7 cellular contexts compared by ENCODE assay signal in genomic region chr3:51099794-51100542, GRCh38.
A peak's percentile ranks its signal among the peaks of the same experiment; 100 is the strongest.
DNase-seq lines count a peak whose midpoint lies in the region; ATAC-seq, FAIRE-seq and TF ChIP-seq lines count a peak whose summit lies in the region.

No MANE protein-coding gene starts in this region.

- H4K5ac ChIP-seq in H1 (ENCODE audit: insufficient read length, low read depth, low read length): no peak overlapping the region

- H2BK120ac ChIP-seq in H1 (replicated peaks; ENCODE audit: low read depth, low read length): no peak overlapping the region

- peaks cover 0 to 1% of the 10 kb centered on the region in 2 experiments for H4K20me1 ChIP-seq in H1 (replicated peaks in 1 of 2; ENCODE audit: control insufficient read depth in 1 of 2, insufficient read depth in 2 of 2, low read length in 2 of 2)

- H3K4ac ChIP-seq in H1 (replicated peaks; ENCODE audit: insufficient read length, low read depth, low read length): no peak overlapping the region

- no peak overlapping the region for H4K91ac ChIP-seq in H1 (replicated peaks; ENCODE audit: insufficient read length, low read length)

- TF ChIP-seq RAD21 in H1 (IDR thresholded peaks at IDR 0.05 in 1 of 2, conservative IDR thresholded peaks at IDR 0.05 in 1 of 2; ENCODE audit: low read depth in 2 of 2, low read length in 2 of 2): peak; percentile 72 to 77

- H2BK5ac ChIP-seq in H1 (ENCODE audit: low read depth, low read length): no peak overlapping the region

- CTCF ChIA-PET in Panc1 (lab: Charles Lee) (interaction anchor here (0.6 to 1.0 kb wide), 4 partner anchors 200 to 279 kb away, joined by 3 to 6 read pairs (median 4); no protein-coding TSS in a partner anchor), H1 (lab: Charles Lee; ENCODE audit: partially characterized antibody) (interaction anchor here (0.7 to 5.5 kb wide), 36 partner anchors 8 to 427 kb away, joined by 3 to 51 read pairs (median 4); no protein-coding TSS in a partner anchor)

- TF ChIP-seq CTCF in Panc1 (IDR thresholded peaks at IDR 0.05) (peak; percentile 77), H1 (IDR thresholded peaks at IDR 0.05; ENCODE audit: control extremely low read depth in 1 of 3, insufficient read depth in 1 of 3, low read depth in 1 of 3, low read length in 3 of 3) (peak in 2 of 3 experiments; percentile 67 to 85; a peak in 3 of 4 replicates)

- FAIRE-seq in H1 (lab: Jason Lieb, UNC): peak; percentile 83

- WGBS in H1 (ENCODE audit: extremely low coverage in 1 of 2, insufficient coverage in 1 of 2, insufficient read length in 1 of 2, insufficient replicate concordance in 2 of 2, low coverage in 1 of 2, low lambda C conversion rate in 2 of 2, missing lambda C conversion rate in 1 of 2), 2 experiments: 83% methylated on average over 3 of the region's 3 CpGs; no CpG with 5 or more reads in 1 of the 2 experiments

- no peaks in the 10 kb centered on the region for H3K36me3 ChIP-seq in Panc1 (ENCODE audit: control insufficient read depth, insufficient read depth, low read length)
- no peaks in the 10 kb centered on the region for H3K36me3 ChIP-seq in H1 (ENCODE audit: control insufficient read depth in 2 of 4, insufficient read depth in 4 of 4, low read length in 3 of 4)

- no peak overlapping the region for H3K9ac ChIP-seq in H1 (replicated peaks in 1 of 4; ENCODE audit: extremely low read depth in 1 of 4, low read depth in 3 of 4, low read length in 3 of 4)

- no peak overlapping the region for H3K4me3 ChIP-seq in Panc1 (ENCODE audit: low read depth in 2 of 2, low read length in 2 of 2)
- H3K4me3 ChIP-seq in H1 (ENCODE audit: extremely low read depth in 1 of 4, insufficient read depth in 2 of 4, low read depth in 3 of 4, low read length in 4 of 4): no peak overlapping the region

- no peak overlapping the region for H3K23ac ChIP-seq in H1 (ENCODE audit: insufficient read length)

- no TSS peak for BruUV-seq in Panc1 (replicated peaks; lab: Mats Ljungman, UMichigan)

- H3K4me2 ChIP-seq in H1 (ENCODE audit: insufficient read depth in 1 of 2, low read depth in 2 of 2, low read length in 2 of 2): no peak overlapping the region

- TF ChIP-seq POLR2A in H1 (IDR thresholded peaks at IDR 0.05; ENCODE audit: control extremely low read depth in 1 of 2, low read depth in 2 of 2, low read length in 2 of 2): no peak

- H3K23me2 ChIP-seq in H1 (ENCODE audit: low read depth, low read length): no peaks in the 10 kb centered on the region

- H3K79me2 ChIP-seq in H1 (ENCODE audit: control insufficient read depth in 1 of 2, insufficient read depth in 2 of 2, low read length in 2 of 2): no peaks in the 10 kb centered on the region

- no peak overlapping the region for H2AFZ ChIP-seq in H1 (ENCODE audit: low read length)

- H3K9me3 ChIP-seq in Panc1 (ENCODE audit: control insufficient read depth, insufficient read depth, low read depth, low read length): no peaks in the 10 kb centered on the region
- H3K9me3 ChIP-seq in H1 (ENCODE audit: insufficient read depth in 2 of 2, low read depth in 1 of 2, low read length in 1 of 2): no peaks in the 10 kb centered on the region

- no peak overlapping the region for H4K8ac ChIP-seq in H1 (ENCODE audit: extremely low read depth, insufficient read depth, low read length)

- POLR2A ChIA-PET in Panc1 (lab: Charles Lee): no interaction called here
- POLR2A ChIA-PET in H1 (lab: Charles Lee; ENCODE audit: partially characterized antibody): interaction anchor here (1.2 kb wide), 1 partner anchor 128 kb away, joined by 3 read pairs; no protein-coding TSS in a partner anchor

- no peak overlapping the region for H3K56ac ChIP-seq in H1 (replicated peaks; ENCODE audit: insufficient read length, low read depth, low read length)

- in situ Hi-C loops in Panc1 (cut with HindIII; ENCODE audit: low pct_unique_long_range_greater_than_20kb, low sequenced_read_pairs): no loop called here

- H3K27me3 ChIP-seq in Panc1 (ENCODE audit: control insufficient read depth, insufficient read depth, low read length) (no peaks in the 10 kb centered on the region), H1 (replicated peaks in 1 of 4; ENCODE audit: control insufficient read depth in 3 of 4, extremely low read depth in 1 of 4, insufficient read depth in 3 of 4, low read length in 3 of 4) (no peaks in the 10 kb centered on the region)

- no peaks in the 10 kb centered on the region for H3K79me1 ChIP-seq in H1 (ENCODE audit: low read depth, low read length)

- H3K4me1 ChIP-seq in Panc1 (ENCODE audit: control insufficient read depth, insufficient read depth, low read length): no peaks in the 10 kb centered on the region
- no peaks in the 10 kb centered on the region for H3K4me1 ChIP-seq in H1 (replicated peaks in 1 of 4; ENCODE audit: control insufficient read depth in 3 of 4, insufficient read depth in 4 of 4, low read length in 3 of 4)

- intact Hi-C loops in Panc1 (cut with micrococcal nuclease; ENCODE audit: unreplicated experiment): loop anchor here (2.0 kb wide), 1 partner anchor 273 kb away; no protein-coding TSS in a partner anchor

- ATAC-seq in Panc1 (peak; percentile 83), GM18511 (IDR thresholded peaks at IDR 0.05; ENCODE audit: unreplicated experiment) (no peak), GM19035 (IDR thresholded peaks at IDR 0.05; ENCODE audit: unreplicated experiment) (no peak)

- H2BK12ac ChIP-seq in H1 (ENCODE audit: low read depth, low read length): no peak overlapping the region

- no peak overlapping the region for H2BK20ac ChIP-seq in H1 (ENCODE audit: low read length)

- H2BK15ac ChIP-seq in H1 (ENCODE audit: low read length): no peak overlapping the region

- DNase-seq in DMS153 (lab: John Stamatoyannopoulos, UW): peak; percentile 32
- peak; percentile 40 for DNase-seq in HCEC 1CT
- peak; percentile 10 for DNase-seq in Panc1 (ENCODE audit: low read depth, low spot score)
- peak; percentile 10 to 67 for DNase-seq in H1 (ENCODE audit: low read depth in 1 of 2, low spot score in 2 of 2)
- peak; percentile 58 for DNase-seq in mucosa of gallbladder (ENCODE audit: low spot score)

- H3K14ac ChIP-seq in H1 (ENCODE audit: insufficient read length): no peak overlapping the region

- no peak overlapping the region for H3K18ac ChIP-seq in H1 (ENCODE audit: extremely low read depth, low read length)

- no peak overlapping the region for H2AK5ac ChIP-seq in H1 (ENCODE audit: low read depth, low read length)

- no peak for TF ChIP-seq EP300 in H1 (IDR thresholded peaks at IDR 0.05; ENCODE audit: borderline replicate concordance in 1 of 2, low read depth in 2 of 2, low read length in 2 of 2)

- H3K27ac ChIP-seq in Panc1 (ENCODE audit: low read length) (no peak overlapping the region), H1 (ENCODE audit: low read depth, low read length) (no peak overlapping the region)

TF ChIP-seq in H1, 55 proteins besides CTCF, POLR2A, EP300 and RAD21:
- no peak for TF ChIP-seq POLR2AphosphoS5 (IDR thresholded peaks at IDR 0.05; ENCODE audit: low read depth, low read length)
- peak; percentile 63; the same call in 1 of the 2 replicates for TF ChIP-seq YY1 (IDR thresholded peaks at IDR 0.05; ENCODE audit: low read depth, low read length)
